ENCODE assay signal across 15 cellular contexts in genomic region chr10:131271195-131271880, GRCh38. TPM values are rescaled to one million over a fixed set of nuclear protein-coding genes. Genes with fewer than 3 reads are reported as not detected.
DNase-seq lines count a peak whose midpoint lies in the region; TF ChIP-seq lines count a peak whose summit lies in the region.
"Had no signal": no experiment of that assay in that cellular context is flagged by ENCODE, and none has a peak within 500 bp of the region (broad histone marks: within the 10 kb centered on the region; RNA-seq: fewer than 3 reads in every experiment).

No MANE protein-coding gene starts in this region.

- peaks cover 13% of the 10 kb centered on the region for H3K27me3 Mint-ChIP-seq in endothelial cell (ENCODE audit: unreplicated experiment)

- H3K36me3 Mint-ChIP-seq in endothelial cell (ENCODE audit: low read depth, unreplicated experiment) = peaks cover 26% of the 10 kb centered on the region

- no peak overlapping the region for H3K27ac Mint-ChIP-seq in endothelial cell (ENCODE audit: unreplicated experiment)
- H3K27ac Mint-ChIP-seq: T-helper 1 cell treated with Interleukin-12 subunit alpha and Interleukin-12 subunit beta and Interleukin-4 antibody, amounts not matched to agents 30 μg/mL and 1 μg/mL, for 36 hours had no signal

- no peak overlapping the region for H3K4me3 ChIP-seq in H7 (ENCODE audit: insufficient read depth, low read depth, low read length)
- H3K4me3 ChIP-seq: SK-N-MC had no signal

- intact Hi-C loops in posterior vena cava (cut with DNase I) = no loop called here

- DNase-seq in DMS79 treated with DMSO at 0.1 percent for 48 hours (lab: John Stamatoyannopoulos, UW) = peak; percentile 2
- no peak for DNase-seq in DMS79 (lab: John Stamatoyannopoulos, UW)
- DNase-seq in H7 = peak; percentile 21
- DNase-seq in cerebellum (ENCODE audit: low spot score) = peak; percentile 13
- peak; percentile 67 for DNase-seq in posterior vena cava (ENCODE audit: low spot score)
- DNase-seq in endothelial cell (ENCODE audit: low spot score) = no peak
- no peak for DNase-seq in nucleus accumbens (lab: John Stamatoyannopoulos, UW)
- DNase-seq in HCEC 1CT = no peak
- DNase-seq: Caco-2, DMS53, NCI-H1048, NCI-H1930, NCI-H226 had no signal

- H3K27me3 ChIP-seq in H7 (ENCODE audit: control insufficient read depth, insufficient read depth, low read length) = no peaks in the 10 kb centered on the region

- no peak for TF ChIP-seq CTCF in endothelial cell (IDR thresholded peaks at IDR 0.05; ENCODE audit: unreplicated experiment)

- no peak overlapping the region for H3K4me3 Mint-ChIP-seq in endothelial cell (ENCODE audit: unreplicated experiment)
- H3K4me3 Mint-ChIP-seq: T-helper 1 cell treated with Interleukin-12 subunit alpha and Interleukin-12 subunit beta and Interleukin-4 antibody, amounts not matched to agents 30 μg/mL and 1 μg/mL, for 36 hours had no signal

- no peaks in the 10 kb centered on the region for H3K4me1 Mint-ChIP-seq in endothelial cell (ENCODE audit: unreplicated experiment)

- H3K36me3 ChIP-seq in H7 (replicated peaks; ENCODE audit: control insufficient read depth, insufficient read depth, low read length) = no peaks in the 10 kb centered on the region

- peaks cover 39% of the 10 kb centered on the region for H3K9me3 Mint-ChIP-seq in endothelial cell (ENCODE audit: unreplicated experiment)
- H3K9me3 Mint-ChIP-seq: T-helper 1 cell treated with Interleukin-12 subunit alpha and Interleukin-12 subunit beta and Interleukin-4 antibody, amounts not matched to agents 30 μg/mL and 1 μg/mL, for 36 hours had no signal

RNA-seq across cellular contexts. Expression of gene TCERG1L, which starts 40.2 kb away (rescaled TPM):
- total RNA-seq in H7 (2014; rRNA removed; shearing (Covaris generic)) = 4.4 and 5.4 TPM in 2 replicates
- total RNA-seq in cerebellum = 6.8 TPM
- total RNA-seq in posterior vena cava = not detected
- not detected for total RNA-seq in endothelial cell (ENCODE audit: unreplicated experiment)
- total RNA-seq: Caco-2 had no signal

Comparison
In these comparisons a context has a peak if more than half of its experiments do, and no peak if none do; other contexts are left out.
1. DNase-seq: peak in DMS79 treated with DMSO at 0.1 percent for 48 hours (single experiment), H7 (single experiment), cerebellum (single experiment) and posterior vena cava (single experiment); none in DMS79 (single experiment), endothelial cell (single experiment), nucleus accumbens (0 of 56) and HCEC 1CT (single experiment).